ENCODE assay signal across 27 cellular contexts in the genomic region with DNA sequence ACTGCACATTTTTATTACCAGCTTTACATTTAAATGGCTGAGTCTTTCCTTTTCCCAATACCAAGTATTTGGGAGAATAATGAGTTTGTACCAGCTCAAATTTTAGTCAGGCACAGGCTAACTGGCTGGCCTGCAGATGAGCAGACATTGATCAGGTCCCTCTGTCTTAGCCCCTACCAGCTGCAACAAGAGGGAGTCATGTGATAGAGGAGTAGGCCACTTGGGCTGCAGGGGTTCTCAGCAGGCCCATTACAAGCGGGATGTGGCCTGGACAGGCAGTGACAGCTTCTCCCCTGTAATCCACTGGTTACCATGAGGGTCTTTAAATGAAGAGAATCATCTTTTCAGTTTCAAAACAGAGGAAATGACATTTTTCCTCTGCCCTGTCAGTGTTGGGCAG.
"Had no signal": no experiment of that assay in that cellular context is flagged by ENCODE, and none has a peak within 500 bp of the region (broad histone marks: within the 10 kb centered on the region; RNA-seq: fewer than 3 reads in every experiment).

No MANE protein-coding gene starts in this region.

- H3K9me3 ChIP-seq: SJSA1 had no signal

- H3K27me3 Mint-ChIP-seq: activated CD4-positive, alpha-beta memory T cell treated with anti-CD3 and anti-CD28 coated beads for 36 hours; activated CD8-positive, alpha-beta memory T cell treated with anti-CD3 and anti-CD28 coated beads, Interleukin-2, amount 10 ng/mL, durations not matched to agents 7 days and 5 days; activated naive CD8-positive, alpha-beta T cell treated with anti-CD3 and anti-CD28 coated beads for 36 hours had no signal

- H3K4me3 Mint-ChIP-seq: activated CD4-positive, alpha-beta memory T cell treated with anti-CD3 and anti-CD28 coated beads for 36 hours; activated CD8-positive, alpha-beta memory T cell treated with anti-CD3 and anti-CD28 coated beads, Interleukin-2, amount 10 ng/mL, durations not matched to agents 7 days and 5 days; activated naive CD8-positive, alpha-beta T cell treated with anti-CD3 and anti-CD28 coated beads for 36 hours had no signal

- H3K4me2 ChIP-seq: KMS-11 had no signal

- H3K27ac Mint-ChIP-seq: activated CD4-positive, alpha-beta memory T cell treated with anti-CD3 and anti-CD28 coated beads for 36 hours; activated CD8-positive, alpha-beta memory T cell treated with anti-CD3 and anti-CD28 coated beads, Interleukin-2, amount 10 ng/mL, durations not matched to agents 7 days and 5 days; activated naive CD8-positive, alpha-beta T cell treated with anti-CD3 and anti-CD28 coated beads for 36 hours had no signal

- H3K4me1 Mint-ChIP-seq: activated CD8-positive, alpha-beta memory T cell treated with anti-CD3 and anti-CD28 coated beads, Interleukin-2, amount 10 ng/mL, durations not matched to agents 7 days and 5 days had no signal

- H3K9me3 Mint-ChIP-seq: activated naive CD8-positive, alpha-beta T cell treated with anti-CD3 and anti-CD28 coated beads for 36 hours had no signal

- H3K36me3 ChIP-seq: brain microvascular endothelial cell, SJSA1, WERI-Rb-1 had no signal

- H3K36me3 Mint-ChIP-seq: activated CD4-positive, alpha-beta memory T cell treated with anti-CD3 and anti-CD28 coated beads for 36 hours; activated CD8-positive, alpha-beta memory T cell treated with anti-CD3 and anti-CD28 coated beads, Interleukin-2, amount 10 ng/mL, durations not matched to agents 7 days and 5 days; activated naive CD8-positive, alpha-beta T cell treated with anti-CD3 and anti-CD28 coated beads for 36 hours had no signal

- H3K9ac ChIP-seq: KMS-11 had no signal

- H3K4me3 ChIP-seq: SJSA1 had no signal

- H3K4me1 ChIP-seq: SJSA1 had no signal

- DNase-seq: activated CD4-positive, alpha-beta memory T cell treated with anti-CD3 and anti-CD28 coated beads for 36 hours; activated CD4-positive, alpha-beta T cell treated with anti-CD3 and anti-CD28 coated beads, Interleukin-2, amount 50 U/mL, for 1 hour; activated CD8-positive, alpha-beta memory T cell treated with anti-CD3 and anti-CD28 coated beads, Interleukin-2, amount 10 ng/mL, durations not matched to agents 7 days and 5 days; activated CD8-positive, alpha-beta memory T cell treated with anti-CD3 and anti-CD28 coated beads, Interleukin-2, amount 50 U/mL, for 48 hours; activated effector memory CD4-positive, alpha-beta T cell treated with anti-CD3 and anti-CD28 coated beads, Interleukin-2, amount 50 U/mL, for 16 hours; activated naive CD4-positive, alpha-beta T cell; activated naive CD4-positive, alpha-beta T cell treated with anti-CD3 and anti-CD28 coated beads, Interleukin-2, amount 50 U/mL, for 16 hours; activated naive CD8-positive, alpha-beta T cell treated with anti-CD3 and anti-CD28 coated beads for 36 hours; activated T-cell treated with anti-CD3 and anti-CD28 coated beads, Interleukin-2, amount 50 U/mL, for 48 hours; amniotic stem cell; aorta; brain microvascular endothelial cell; central memory CD4-positive, alpha-beta T cell; MM.1S; MV-4-11; NCI-H1092; NCI-H1436 treated with DMSO at 0.1 percent for 48 hours; NCI-H1694 treated with DMSO at 0.1 percent for 48 hours; NCI-H2029; NCI-H345; NCI-H524 treated with DMSO at 0.1 percent for 48 hours; RPMI8226; SHP77 treated with DMSO at 0.1 percent for 48 hours; T1000; WERI-Rb-1 had no signal

- H3K27me3 ChIP-seq: brain microvascular endothelial cell, SJSA1 had no signal

- H3K27ac ChIP-seq: brain microvascular endothelial cell, KMS-11, SJSA1, WERI-Rb-1 had no signal
